In genomic region chr11:65505434-65506315, GRCh38 we compare ENCODE assay signal across 8 cellular contexts. TPM values are rescaled to one million over a fixed set of nuclear protein-coding genes. Genes with fewer than 3 reads are reported as not detected.
A peak's percentile ranks its signal among the peaks of the same experiment; 100 is the strongest.
DNase-seq lines count a peak whose midpoint lies in the region; ATAC-seq and TF ChIP-seq lines count a peak whose summit lies in the region.

No MANE protein-coding gene starts in this region.

- H3K27me3 ChIP-seq in KMS-11 (ENCODE audit: insufficient read depth, low read depth) (no peaks in the 10 kb centered on the region), mucosa of stomach (ENCODE audit: control insufficient read depth, insufficient read depth, low read length) (no peaks in the 10 kb centered on the region)

- H3K4me1 Mint-ChIP-seq in CD14-positive monocyte, result peaks cover 56% of the 10 kb centered on the region
- peaks cover 73% of the 10 kb centered on the region for H3K4me1 Mint-ChIP-seq in central memory CD8-positive, alpha-beta T cell

- H3K27me3 Mint-ChIP-seq in CD14-positive monocyte (ENCODE audit: low read depth in 3 of 3), result peaks cover 0 to 2% (median 0%) of the 10 kb centered on the region in 3 donors
- H3K27me3 Mint-ChIP-seq in central memory CD8-positive, alpha-beta T cell, result no peaks in the 10 kb centered on the region

- H3K4me2 ChIP-seq in KMS-11, result peak overlapping the region; percentile 94

- no peaks in the 10 kb centered on the region for H3K9me3 ChIP-seq in mucosa of stomach (ENCODE audit: control insufficient read depth, low read length)

- peaks cover 21 to 37% of the 10 kb centered on the region in 2 donors for H3K36me3 Mint-ChIP-seq in CD14-positive monocyte
- H3K36me3 Mint-ChIP-seq in central memory CD8-positive, alpha-beta T cell (ENCODE audit: insufficient read depth), result peaks cover 8% of the 10 kb centered on the region

- H3K79me2 ChIP-seq in KMS-11 (ENCODE audit: insufficient read depth, low read depth), result peaks cover 67% of the 10 kb centered on the region

- ATAC-seq in central memory CD8-positive, alpha-beta T cell (replicated peaks; ENCODE audit: extremely low read depth, poor library complexity, severe bottlenecking), result no peak

- H3K4me3 ChIP-seq in KMS-11 (IDR thresholded peaks at IDR 0.05; ENCODE audit: insufficient read depth, low read depth, low read length), result no peak overlapping the region
- peak overlapping the region; percentile 99 for H3K4me3 ChIP-seq in mucosa of stomach (ENCODE audit: low read length)

- intact Hi-C loops in CD14-positive monocyte (cut with micrococcal nuclease), result loop anchor here (2.0 to 5.0 kb wide), 3 partner anchors 33 to 123 kb away; partner anchors contain the start of gene SLC25A45 (in 1 of the 2)

- H3K4me3 Mint-ChIP-seq in CD14-positive monocyte, result peak overlapping the region in 1 of 2 donors; percentile 96
- H3K4me3 Mint-ChIP-seq in central memory CD8-positive, alpha-beta T cell, result no peak overlapping the region

- peaks cover 0 to 10% (median 0%) of the 10 kb centered on the region in 7 donors for H3K9me3 Mint-ChIP-seq in CD14-positive monocyte
- H3K9me3 Mint-ChIP-seq in central memory CD8-positive, alpha-beta T cell, result no peaks in the 10 kb centered on the region

- H3K27ac ChIP-seq in KMS-11, result peak overlapping the region; percentile 99

- H2AFZ ChIP-seq in KMS-11 (ENCODE audit: low read depth), result no peak overlapping the region

- H3K36me3 ChIP-seq in KMS-11 (ENCODE audit: insufficient read depth), result peaks cover 46% of the 10 kb centered on the region
- peaks cover 47% of the 10 kb centered on the region for H3K36me3 ChIP-seq in mucosa of stomach (ENCODE audit: control insufficient read depth, insufficient read depth, low read length)

- DNase-seq in CD14-positive monocyte (ENCODE audit: low spot score), result no peak
- no peak for DNase-seq in central memory CD8-positive, alpha-beta T cell (ENCODE audit: low spot score in 2 of 2)
- no peak for DNase-seq in NCI-H146 treated with DMSO at 0.1 percent for 48 hours (lab: John Stamatoyannopoulos, UW; ENCODE audit: unreplicated experiment)
- DNase-seq in DMS 273 treated with DMSO at 0.1 percent for 48 hours (lab: John Stamatoyannopoulos, UW), result no peak
- DNase-seq in DMS153 (lab: John Stamatoyannopoulos, UW), result no peak
- no peak for DNase-seq in NCI-H510A treated with DMSO at 0.1 percent for 48 hours (lab: John Stamatoyannopoulos, UW)

- peak overlapping the region; percentile 100 for H3K9ac ChIP-seq in KMS-11
- H3K9ac ChIP-seq in mucosa of stomach (ENCODE audit: low read length), result peak overlapping the region; percentile 99

- peak overlapping the region in 5 of 7 donors; percentile 95 to 99 (median 98) for H3K27ac Mint-ChIP-seq in CD14-positive monocyte
- peak overlapping the region; percentile 92 for H3K27ac Mint-ChIP-seq in central memory CD8-positive, alpha-beta T cell (ENCODE audit: low read depth)

- peaks cover 65% of the 10 kb centered on the region for H3K4me1 ChIP-seq in KMS-11 (ENCODE audit: low read depth, poor library complexity, severe bottlenecking)
- H3K4me1 ChIP-seq in mucosa of stomach (ENCODE audit: control insufficient read depth, insufficient read depth, low read length), result peaks cover 45% of the 10 kb centered on the region

- no peak for TF ChIP-seq CTCF in CD14-positive monocyte (IDR thresholded peaks at IDR 0.05)
- no peak for TF ChIP-seq CTCF in KMS-11 (conservative IDR thresholded peaks at IDR 0.05; ENCODE audit: low read depth, low read length)

- H4K20me1 ChIP-seq in KMS-11 (ENCODE audit: insufficient read depth), result peaks cover 46% of the 10 kb centered on the region

RNA-seq across cellular contexts. Expression of gene MALAT1, which starts 6.8 kb away (rescaled TPM):
- polyA plus RNA-seq in CD14-positive monocyte, result 100 to 1,000 TPM; 263 to 554 TPM

RNA-seq across cellular contexts. Expression of gene SCYL1, which starts 19.2 kb away (rescaled TPM):
- 10 to 100 TPM; 18.6 to 29.7 TPM for polyA plus RNA-seq in CD14-positive monocyte

RNA-seq across cellular contexts. Expression of gene LTBP3, which starts 52.5 kb away (rescaled TPM):
- polyA plus RNA-seq in CD14-positive monocyte, result 1 to 10 TPM; 3.4 to 4.6 TPM
